ENCODE assay signal across 12 cellular contexts in the genomic region with DNA sequence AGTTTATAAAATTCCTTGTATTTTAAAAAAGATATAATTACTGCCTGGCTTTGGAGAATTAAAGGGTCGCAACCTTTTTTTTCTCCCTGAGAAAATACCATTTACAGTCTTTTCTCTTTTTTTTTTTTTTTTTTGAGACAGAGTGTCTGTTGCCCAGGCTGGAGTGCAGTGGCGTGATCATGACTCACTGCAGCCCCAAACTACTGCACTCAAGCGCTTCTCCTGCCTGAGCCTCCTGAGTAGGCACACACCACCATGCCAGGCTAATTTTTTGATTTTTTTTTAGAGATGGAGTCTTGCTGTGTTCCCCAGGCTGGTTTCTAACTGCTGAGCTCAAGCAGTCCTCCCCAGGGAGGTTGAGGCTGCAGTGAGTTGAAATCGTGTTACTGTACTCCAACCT. TPM values are rescaled to one million over a fixed set of nuclear protein-coding genes. Genes with fewer than 3 reads are reported as not detected.
DNase-seq lines count a peak whose midpoint lies in the region; ATAC-seq and TF ChIP-seq lines count a peak whose summit lies in the region.
"Had no signal": no experiment of that assay in that cellular context is flagged by ENCODE, and none has a peak within 500 bp of the region (broad histone marks: within the 10 kb centered on the region; RNA-seq: fewer than 3 reads in every experiment).

No MANE protein-coding gene starts in this region.

- H4K8ac ChIP-seq in neuronal stem cell (ENCODE audit: low read depth, low read length), result no peak overlapping the region

- H3K79me1 ChIP-seq in neuronal stem cell (ENCODE audit: low read depth, low read length), result peaks cover 6% of the 10 kb centered on the region

- H3K4me1 Mint-ChIP-seq in T-helper 2 cell treated with Interferon-gamma antibody and Interleukin-4, amounts not matched to agents 5 μg/mL and 100 μg/mL, for 36 hours (ENCODE audit: low read depth), result no peaks in the 10 kb centered on the region

- no peak overlapping the region for H3K18ac ChIP-seq in neuronal stem cell (ENCODE audit: low read length)

- H2BK15ac ChIP-seq in neuronal stem cell (ENCODE audit: low read length), result no peak overlapping the region

- peaks cover 12% of the 10 kb centered on the region for H3F3A ChIP-seq in GM23248 (ENCODE audit: insufficient read depth)

- peak in 1 of 2 donors; percentile 53 for ATAC-seq in gastrocnemius medialis
- ATAC-seq: activated T-helper 17 cell treated with anti-CD3 and anti-CD28 coated beads, Interleukin-2, amount 50 U/mL, for 72 hours had no signal

- intact Hi-C loops in gastrocnemius medialis (cut with DNase I; ENCODE audit: low total_unique reads), result no loop called here

- TF ChIP-seq CTCF in fibroblast of pulmonary artery (IDR thresholded peaks at IDR 0.05; ENCODE audit: low read length, missing control alignments), result no peak
- TF ChIP-seq CTCF in gastrocnemius medialis (IDR thresholded peaks at IDR 0.05 in 4 of 5, conservative IDR thresholded peaks at IDR 0.05 in 1 of 5), result no peak

- H4K91ac ChIP-seq in neuronal stem cell (ENCODE audit: low read depth, low read length, poor library complexity), result no peak overlapping the region

- no peak overlapping the region for H3K23ac ChIP-seq in neuronal stem cell (ENCODE audit: low read depth, low read length, poor library complexity)

- no peak overlapping the region for H3K4me3 Mint-ChIP-seq in T-helper 2 cell treated with Interferon-gamma antibody and Interleukin-4, amounts not matched to agents 5 μg/mL and 100 μg/mL, for 36 hours
- H3K4me3 Mint-ChIP-seq: activated B cell treated with CpG ODN at 0.5 μM for 24 hours; activated T-helper 17 cell treated with anti-CD3 and anti-CD28 coated beads, Interleukin-2, amount 50 U/mL, for 72 hours had no signal

- H3K27ac Mint-ChIP-seq in T-helper 2 cell treated with Interferon-gamma antibody and Interleukin-4, amounts not matched to agents 5 μg/mL and 100 μg/mL, for 36 hours, result no peak overlapping the region
- H3K27ac Mint-ChIP-seq: activated B cell treated with CpG ODN at 0.5 μM for 24 hours; activated T-helper 17 cell treated with anti-CD3 and anti-CD28 coated beads, Interleukin-2, amount 50 U/mL, for 72 hours had no signal

- no peak for TF ChIP-seq POLR2A in gastrocnemius medialis (IDR thresholded peaks at IDR 0.05)

- H3K9me3 Mint-ChIP-seq in T-helper 2 cell treated with Interferon-gamma antibody and Interleukin-4, amounts not matched to agents 5 μg/mL and 100 μg/mL, for 36 hours, result no peaks in the 10 kb centered on the region
- H3K9me3 Mint-ChIP-seq: activated B cell treated with CpG ODN at 0.5 μM for 24 hours; activated T-helper 17 cell treated with anti-CD3 and anti-CD28 coated beads, Interleukin-2, amount 50 U/mL, for 72 hours had no signal

- H3K36me3 Mint-ChIP-seq in T-helper 2 cell treated with Interferon-gamma antibody and Interleukin-4, amounts not matched to agents 5 μg/mL and 100 μg/mL, for 36 hours (ENCODE audit: low read depth), result peaks cover 6% of the 10 kb centered on the region

- no peaks in the 10 kb centered on the region for H3K9me2 ChIP-seq in GM23248 (ENCODE audit: insufficient read depth)

- H3K4me2 ChIP-seq in GM23248 (ENCODE audit: unreplicated experiment) (no peak overlapping the region), neuronal stem cell (ENCODE audit: insufficient read depth, low read length, poor library complexity, severe bottlenecking) (no peak overlapping the region)

- H2AK5ac ChIP-seq in neuronal stem cell (ENCODE audit: low read depth, low read length), result no peak overlapping the region

- no peak overlapping the region for H3K14ac ChIP-seq in neuronal stem cell (ENCODE audit: low read length)

- H3K36me3 ChIP-seq in GM23248 (ENCODE audit: low read depth), result no peaks in the 10 kb centered on the region
- H3K36me3 ChIP-seq in SJSA1, result peaks cover 10% of the 10 kb centered on the region
- H3K36me3 ChIP-seq in gastrocnemius medialis, result no peaks in the 10 kb centered on the region
- H3K36me3 ChIP-seq in neuronal stem cell (replicated peaks in 1 of 2; ENCODE audit: control insufficient read depth in 2 of 2, insufficient read depth in 2 of 2, low read length in 2 of 2), result peaks cover 2 to 9% of the 10 kb centered on the region in 2 donors
- H3K36me3 ChIP-seq: transverse colon had no signal

- no peak overlapping the region for H3K4me3 ChIP-seq in GM23248
- H3K4me3 ChIP-seq in SJSA1, result no peak overlapping the region
- H3K4me3 ChIP-seq in fibroblast of pulmonary artery (replicated peaks; ENCODE audit: low read depth, low read length), result no peak overlapping the region
- H3K4me3 ChIP-seq in gastrocnemius medialis, result no peak overlapping the region
- no peak overlapping the region for H3K4me3 ChIP-seq in neuronal stem cell (ENCODE audit: low read length in 2 of 2)
- H3K4me3 ChIP-seq: transverse colon had no signal

- DNase-seq in GM23248, result peak; percentile 76
- DNase-seq in SJSA1 (ENCODE audit: low read depth in 1 of 2, low spot score in 2 of 2), result peak; percentile 48 to 63
- peak; percentile 47 for DNase-seq in fibroblast of pulmonary artery (ENCODE audit: low read depth)
- no peak for DNase-seq in gastrocnemius medialis
- no peak for DNase-seq in neuronal stem cell (ENCODE audit: low spot score)
- no peak for DNase-seq in T-helper 2 cell treated with Interferon-gamma antibody and Interleukin-4, amounts not matched to agents 5 μg/mL and 100 μg/mL, for 36 hours (ENCODE audit: low spot score)
- DNase-seq in T-helper 2 cell, result no peak
- DNase-seq in SHP77 (lab: John Stamatoyannopoulos, UW), result no peak
- DNase-seq: activated B cell treated with CpG ODN at 0.5 μM for 24 hours; NK-92 treated with Interleukin-12 subunit alpha and Interleukin-12 subunit beta, amount 100 ng/mL, for 24 hours; transverse colon had no signal

- peaks cover 2% of the 10 kb centered on the region; the same call in 1 of the 2 replicates for H4K20me1 ChIP-seq in GM23248 (ENCODE audit: insufficient read depth)

- peaks cover 22% of the 10 kb centered on the region for H3K4me1 ChIP-seq in GM23248 (ENCODE audit: insufficient read depth)
- H3K4me1 ChIP-seq in SJSA1 (replicated peaks), result peaks cover 31% of the 10 kb centered on the region
- peaks cover 23 to 60% of the 10 kb centered on the region in 2 donors for H3K4me1 ChIP-seq in gastrocnemius medialis
- H3K4me1 ChIP-seq in neuronal stem cell (ENCODE audit: control insufficient read depth in 2 of 2, insufficient read depth in 1 of 2, low read depth in 1 of 2, low read length in 2 of 2), result peaks cover 0 to 7% of the 10 kb centered on the region in 2 donors

- peaks cover 96% of the 10 kb centered on the region for H3K79me2 ChIP-seq in GM23248 (ENCODE audit: insufficient read depth)

- H2BK5ac ChIP-seq in neuronal stem cell (ENCODE audit: low read length), result no peak overlapping the region

- H2AFZ ChIP-seq in GM23248 (no peak overlapping the region), neuronal stem cell (ENCODE audit: low read length) (no peak overlapping the region)

- no peaks in the 10 kb centered on the region for H3K9me3 ChIP-seq in GM23248 (ENCODE audit: low read depth)
- H3K9me3 ChIP-seq in SJSA1 (replicated peaks), result no peaks in the 10 kb centered on the region
- no peaks in the 10 kb centered on the region for H3K9me3 ChIP-seq in gastrocnemius medialis
- H3K9me3 ChIP-seq in neuronal stem cell (replicated peaks in 1 of 2; ENCODE audit: control insufficient read depth in 2 of 2, insufficient read depth in 1 of 2, low read depth in 1 of 2, low read length in 2 of 2), result no peaks in the 10 kb centered on the region
- H3K9me3 ChIP-seq: transverse colon had no signal

- H2BK120ac ChIP-seq in neuronal stem cell (ENCODE audit: low read depth, low read length), result no peak overlapping the region

- no peak overlapping the region for H2BK12ac ChIP-seq in neuronal stem cell (ENCODE audit: low read length)

- in situ Hi-C loops in GM23248 (cut with MboI), result no loop called here
- in situ Hi-C loops in gastrocnemius medialis (cut with MboI; ENCODE audit: low sequenced_read_pairs in 4 of 4), result no loop called here

- H3K27me3 Mint-ChIP-seq in T-helper 2 cell treated with Interferon-gamma antibody and Interleukin-4, amounts not matched to agents 5 μg/mL and 100 μg/mL, for 36 hours (ENCODE audit: low read depth), result no peaks in the 10 kb centered on the region
- H3K27me3 Mint-ChIP-seq: activated B cell treated with CpG ODN at 0.5 μM for 24 hours; activated T-helper 17 cell treated with anti-CD3 and anti-CD28 coated beads, Interleukin-2, amount 50 U/mL, for 72 hours had no signal

- WGBS in GM23248 (ENCODE audit: low coverage in 1 of 2, low lambda C conversion rate in 2 of 2, missing lambda C conversion rate in 2 of 2), 2 experiments, result 5 to 8% methylated on average over 4 of the region's 4 CpGs
- WGBS in neuronal stem cell (ENCODE audit: extremely low coverage in 2 of 2, insufficient read length in 2 of 2, insufficient replicate concordance in 1 of 2), 2 donors, result no CpG with 5 or more reads among the region's 4 CpGs

- H3K4ac ChIP-seq in neuronal stem cell (ENCODE audit: low read length), result no peak overlapping the region

- H3K9ac ChIP-seq in GM23248 (peak overlapping the region; percentile 44), neuronal stem cell (ENCODE audit: low read depth, low read length, poor library complexity) (no peak overlapping the region)

- H3K27me3 ChIP-seq in GM23248 (replicated peaks; ENCODE audit: insufficient read depth), result no peaks in the 10 kb centered on the region
- H3K27me3 ChIP-seq in SJSA1 (replicated peaks), result no peaks in the 10 kb centered on the region
- H3K27me3 ChIP-seq in gastrocnemius medialis, result no peaks in the 10 kb centered on the region
- H3K27me3 ChIP-seq in neuronal stem cell (ENCODE audit: control insufficient read depth in 3 of 3, insufficient read depth in 3 of 3, low read depth in 1 of 3, low read length in 3 of 3), result no peaks in the 10 kb centered on the region
- H3K27me3 ChIP-seq: transverse colon had no signal

- H3K27ac ChIP-seq in GM23248, result peak overlapping the region; percentile 73
- H3K27ac ChIP-seq in SJSA1, result peak overlapping the region; percentile 39; the same call in 1 of the 2 replicates
- H3K27ac ChIP-seq in gastrocnemius medialis, result peak overlapping the region in 3 of 4 donors; percentile 22 to 48 (median 46)
- H3K27ac ChIP-seq in neuronal stem cell (replicated peaks; ENCODE audit: low read length), result no peak overlapping the region

RNA-seq across cellular contexts. Expression of a gene that starts 24.5 kb away (rescaled TPM):
- total RNA-seq in GM23248 (2014; rRNA removed; shearing (Covaris generic)), result 27.6 and 29.3 TPM in 2 replicates
- polyA plus RNA-seq in GM23248 (2016; fragmentation: Nextera tagmentation; extraction: Ambion mirVana), result 14.3 and 15.8 TPM in 2 replicates
- total RNA-seq in SJSA1 (2014; rRNA removed; shearing (Covaris generic)), result 26.0 and 35.2 TPM in 2 replicates
- 100 to 1,000 TPM in 2 of 4 donors, 10 to 100 TPM in 2; 42.6 to 143 (median 98.2) TPM for total RNA-seq in gastrocnemius medialis
- polyA plus RNA-seq in neuronal stem cell (2013, experiment 1 of 2), result 37.6 TPM
- 39.2 TPM for polyA plus RNA-seq in neuronal stem cell (2013, experiment 2 of 2)

Comparison
In these comparisons a context has a peak if more than half of its experiments do, and no peak if none do; other contexts are left out.
1. DNase-seq: peak in GM23248 (single experiment), SJSA1 (2 of 2) and fibroblast of pulmonary artery (single experiment); none in gastrocnemius medialis (0 of 2), neuronal stem cell (single experiment), T-helper 2 cell treated with Interferon-gamma antibody and Interleukin-4, amounts not matched to agents 5 μg/mL and 100 μg/mL, for 36 hours (single experiment), T-helper 2 cell (0 of 5) and SHP77 (0 of 2).